In genomic region chr4:39514266-39514665, GRCh38 we compare ENCODE assay signal across 8 cellular contexts. TPM values are rescaled to one million over a fixed set of nuclear protein-coding genes. Genes with fewer than 3 reads are reported as not detected.
DNase-seq lines count a peak whose midpoint lies in the region; ATAC-seq, FAIRE-seq and TF ChIP-seq lines count a peak whose summit lies in the region.
"Not testable (repeated sequence)": the region's sequence is repeated elsewhere in the genome, so short reads cannot be mapped to it uniquely, and the experiment has no call there.

No MANE protein-coding gene starts in this region.

- not testable (repeated sequence) for H3K27me3 Mint-ChIP-seq in chondrocyte (ENCODE audit: low read depth)

- intact Hi-C loops in HCT116 (cut with micrococcal nuclease); right lobe of liver (cut with DNase I): not testable (repeated sequence)

- peaks cover 24 to 35% of the 10 kb centered on the region in 2 experiments; a peak in 3 of 4 replicates for H3K36me3 ChIP-seq in HCT116 (ENCODE audit: control insufficient read depth in 1 of 2, insufficient read depth in 2 of 2, low read length in 2 of 2)
- peaks cover 15% of the 10 kb centered on the region for H3K36me3 ChIP-seq in fibroblast of lung (ENCODE audit: control insufficient read depth, insufficient read depth, low read length)
- H3K36me3 ChIP-seq in right lobe of liver: peaks cover 7 to 93% (median 26%) of the 10 kb centered on the region in 4 donors
- peaks cover 87% of the 10 kb centered on the region for H3K36me3 ChIP-seq in osteoblast (ENCODE audit: insufficient read depth, low read length)
- H3K36me3 ChIP-seq in upper lobe of left lung: peaks cover 2 to 79% (median 23%) of the 10 kb centered on the region in 4 donors

- H3K9me2 ChIP-seq in HCT116 (ENCODE audit: insufficient read depth): not testable (repeated sequence)

- TF ChIP-seq RAD21 in A549 (conservative IDR thresholded peaks at IDR 0.05 in 1 of 2, IDR thresholded peaks at IDR 0.05 in 1 of 2); HCT116 (IDR thresholded peaks at IDR 0.05; ENCODE audit: low read depth): not testable (repeated sequence)

- not testable (repeated sequence) for DNase-seq in A549 (ENCODE audit: low read depth in 1 of 2, low spot score in 1 of 2); HCT116 (ENCODE audit: low read depth, low spot score); RWPE1 (ENCODE audit: low spot score); chondrocyte (ENCODE audit: low spot score); fibroblast of lung (ENCODE audit: low read depth in 2 of 2); right lobe of liver; osteoblast (ENCODE audit: insufficient read length, low spot score, missing footprints); upper lobe of left lung

- not testable (repeated sequence) for H2AFZ ChIP-seq in HCT116 (ENCODE audit: low read depth, low read length, poor library complexity, severe bottlenecking); fibroblast of lung (ENCODE audit: low read length); osteoblast (ENCODE audit: low read length)

- H3K27ac Mint-ChIP-seq in chondrocyte (ENCODE audit: unreplicated experiment): peak overlapping the region; percentile 22

- H3K36me3 Mint-ChIP-seq in chondrocyte (ENCODE audit: low read depth): peaks cover 30% of the 10 kb centered on the region

- peak overlapping the region; percentile 6; the same call in 1 of the 3 replicates for H3K4me3 ChIP-seq in A549
- H3K4me3 ChIP-seq in HCT116 (replicated peaks in 1 of 2; ENCODE audit: low read depth in 1 of 2, low read length in 2 of 2); fibroblast of lung (replicated peaks in 1 of 4; ENCODE audit: control extremely low read depth in 1 of 4, insufficient read depth in 1 of 4, low read depth in 3 of 4, low read length in 4 of 4); right lobe of liver; osteoblast (ENCODE audit: insufficient read depth, low read length); upper lobe of left lung: not testable (repeated sequence)

- H3K27ac ChIP-seq in A549 (peak overlapping the region; percentile 98 to 99), HCT116 (ENCODE audit: low read depth, low read length) (peak overlapping the region; percentile 33; the same call in 1 of the 2 replicates), RWPE1 (peak overlapping the region; percentile 78), fibroblast of lung (ENCODE audit: insufficient read depth, low read length) (peak overlapping the region; percentile 53), right lobe of liver (peak overlapping the region; percentile 23 to 79 (median 61)), osteoblast (ENCODE audit: low read depth, low read length) (peak overlapping the region; percentile 87), upper lobe of left lung (peak overlapping the region in 3 of 4 donors; percentile 46 to 74 (median 55))

- WGBS in A549 (ENCODE audit: missing lambda C conversion rate): 58% methylated on average over 1 of the region's 1 CpG
- 86% methylated on average over 1 of the region's 1 CpG for WGBS in right lobe of liver (ENCODE audit: insufficient coverage, low coverage, low lambda C conversion rate, missing lambda C conversion rate)
- 100% methylated on average over 1 of the region's 1 CpG for WGBS in upper lobe of left lung, 2 donors

- H3K9ac ChIP-seq in HCT116 (ENCODE audit: low read length); fibroblast of lung (ENCODE audit: insufficient read depth, low read length): not testable (repeated sequence)

- H3K9me3 ChIP-seq in A549; HCT116 (ENCODE audit: control insufficient read depth in 1 of 2, insufficient read depth in 1 of 2, low read depth in 1 of 2, low read length in 2 of 2); fibroblast of lung (ENCODE audit: control insufficient read depth, insufficient read depth, low read depth, low read length); right lobe of liver; osteoblast (ENCODE audit: low read depth, low read length); upper lobe of left lung: not testable (repeated sequence)

- not testable (repeated sequence) for H3K9me3 Mint-ChIP-seq in chondrocyte (ENCODE audit: low read depth)

- H4K20me1 ChIP-seq in HCT116 (ENCODE audit: insufficient read depth); fibroblast of lung (ENCODE audit: control insufficient read depth, extremely low read depth, insufficient read depth, low read length); osteoblast (ENCODE audit: insufficient read depth, low read length): not testable (repeated sequence)

- POLR2A ChIA-PET in A549 (lab: Yijun Ruan, JAX): interaction anchor here (1.1 to 3.5 kb wide), 2 partner anchors 8 to 12 kb away, joined by 3 to 35 read pairs; partner anchors contain the start of gene UGDH
- POLR2A ChIA-PET in HCT116 (lab: Charles Lee): interaction anchor here (1.4 kb wide), 1 partner anchor 13 kb away, joined by 10 read pairs; the partner anchor contains the start of gene UGDH
- POLR2A ChIA-PET in RWPE1 (lab: Yijun Ruan, JAX; ENCODE audit: low non-redundant PET): interaction anchor here (0.6 kb wide), 1 partner anchor 143 kb away, joined by 3 read pairs; no protein-coding TSS in a partner anchor

- ATAC-seq in A549; HCT116; right lobe of liver; upper lobe of left lung (ENCODE audit: low FRiP score in 2 of 2): not testable (repeated sequence)

- FAIRE-seq in A549 (lab: Jason Lieb, UNC): not testable (repeated sequence)

- TF ChIP-seq POLR2A in A549 (IDR thresholded peaks at IDR 0.05; ENCODE audit: low read length); HCT116 (IDR thresholded peaks at IDR 0.05; ENCODE audit: borderline replicate concordance, extremely low read depth, insufficient read depth, insufficient read length); right lobe of liver (IDR thresholded peaks at IDR 0.05); upper lobe of left lung (IDR thresholded peaks at IDR 0.05): not testable (repeated sequence)

- peaks cover 16% of the 10 kb centered on the region for H3K4me1 Mint-ChIP-seq in chondrocyte (ENCODE audit: low read depth)

- H3K4me1 ChIP-seq in A549: peaks cover 92% of the 10 kb centered on the region
- peaks cover 15 to 21% of the 10 kb centered on the region in 2 experiments for H3K4me1 ChIP-seq in HCT116 (ENCODE audit: control insufficient read depth in 1 of 2, insufficient read depth in 2 of 2, low read length in 2 of 2)
- H3K4me1 ChIP-seq in fibroblast of lung (ENCODE audit: control insufficient read depth, extremely low read depth, insufficient read depth, low read length); upper lobe of left lung: not testable (repeated sequence)
- H3K4me1 ChIP-seq in right lobe of liver: peaks cover 0 to 44% (median 8%) of the 10 kb centered on the region in 4 donors
- H3K4me1 ChIP-seq in osteoblast (ENCODE audit: insufficient read depth, low read length): peaks cover 14% of the 10 kb centered on the region

- peak overlapping the region; percentile 68 for H3K4me2 ChIP-seq in A549
- H3K4me2 ChIP-seq in HCT116 (ENCODE audit: low read length); fibroblast of lung (ENCODE audit: extremely low read depth, insufficient read depth, low read length); osteoblast (ENCODE audit: insufficient read depth, low read length): not testable (repeated sequence)

- TF ChIP-seq CTCF in A549 (IDR thresholded peaks at IDR 0.05); HCT116 (IDR thresholded peaks at IDR 0.05 in 2 of 3, conservative IDR thresholded peaks at IDR 0.05 in 1 of 3; ENCODE audit: borderline replicate concordance in 1 of 3, insufficient read depth in 1 of 3, low read depth in 2 of 3, low read length in 2 of 3); RWPE1 (conservative IDR thresholded peaks at IDR 0.05; ENCODE audit: low read depth); chondrocyte (IDR thresholded peaks at IDR 0.05); fibroblast of lung (conservative IDR thresholded peaks at IDR 0.05 in 1 of 2, IDR thresholded peaks at IDR 0.05 in 1 of 2; ENCODE audit: low read depth in 1 of 2, low read length in 2 of 2); right lobe of liver (IDR thresholded peaks at IDR 0.05); osteoblast (IDR thresholded peaks at IDR 0.05; ENCODE audit: extremely low read depth, low read depth, low read length); upper lobe of left lung (IDR thresholded peaks at IDR 0.05): not testable (repeated sequence)

- TF ChIP-seq EP300 in A549 (IDR thresholded peaks at IDR 0.05); upper lobe of left lung (IDR thresholded peaks at IDR 0.05): not testable (repeated sequence)

- H3K79me2 ChIP-seq in HCT116 (ENCODE audit: insufficient read depth, low read length) (peaks cover 22% of the 10 kb centered on the region), fibroblast of lung (ENCODE audit: control insufficient read depth, insufficient read depth, low read length) (peaks cover 51% of the 10 kb centered on the region), osteoblast (ENCODE audit: insufficient read depth, low read length) (peaks cover 82% of the 10 kb centered on the region)

- not testable (repeated sequence) for BruUV-seq in HCT116 (replicated peaks; lab: Mats Ljungman, UMichigan)

- CTCF ChIA-PET in A549 (lab: Yijun Ruan, JAX): interaction anchor here (1.6 to 5.4 kb wide), 2 partner anchors 8 to 45 kb away, joined by 5 to 26 read pairs; no protein-coding TSS in a partner anchor
- CTCF ChIA-PET in HCT116 (lab: Charles Lee); RWPE1 (lab: Yijun Ruan, JAX): not testable (repeated sequence)

- not testable (repeated sequence) for H3K27me3 ChIP-seq in HCT116 (ENCODE audit: insufficient read depth, low read length); fibroblast of lung (ENCODE audit: control insufficient read depth, insufficient read depth, low read length); right lobe of liver; osteoblast (ENCODE audit: insufficient read depth, low read length); upper lobe of left lung

- not testable (repeated sequence) for H3K4me3 Mint-ChIP-seq in chondrocyte (ENCODE audit: unreplicated experiment)

- RAD21 ChIA-PET in HCT116 (lab: Charles Lee; ENCODE audit: low non-redundant PET in 1 of 2, low total read pairs in 2 of 2, uncharacterized antibody in 2 of 2, unreplicated experiment in 2 of 2): not testable (repeated sequence)

RNA-seq across cellular contexts. Expression of gene UGDH, which starts 13.0 kb away (rescaled TPM):
- polyA plus RNA-seq in A549 (2011; rRNA removed): 417 and 610 TPM in 2 replicates
- polyA plus RNA-seq in A549 (2012; cell fraction: cytosol; rRNA removed): 219 and 276 TPM in 2 replicates
- polyA plus RNA-seq in A549 (2012; cell fraction: nucleus; rRNA removed): 133 and 438 TPM in 2 replicates
- 597 to 691 TPM (median 679 TPM) in 3 replicates for polyA plus RNA-seq in A549 (2017; fragmentation: RNase III; extraction: RNeasy Plus Mini Kit Qiagen cat#74134 plus additional on column Dnase treatment)
- 250 and 294 TPM in 2 replicates for polyA minus RNA-seq in A549 (2011; rRNA and poly(A)+ RNA removed)
- 67.9 TPM for total RNA-seq in HCT116 (2021; ENCODE audit: unreplicated experiment)
- polyA plus RNA-seq in HCT116 (2012): 20.3 and 34.7 TPM in 2 replicates
- 151 to 207 TPM (median 156 TPM) in 3 replicates for total RNA-seq in chondrocyte
- 85.9 and 93.7 TPM in 2 replicates for total RNA-seq in fibroblast of lung
- 154 and 182 TPM in 2 replicates for polyA plus RNA-seq in fibroblast of lung
- polyA plus RNA-seq in fibroblast of lung (2012): 99.3 and 136 TPM in 2 replicates
- 17.0 and 27.3 TPM in 2 replicates for polyA minus RNA-seq in fibroblast of lung (ENCODE audit: low replicate concordance)
- 100 to 1,000 TPM; 134 to 647 (median 244) TPM for total RNA-seq in right lobe of liver
- 242 and 277 TPM in 2 replicates for total RNA-seq in osteoblast
- total RNA-seq in upper lobe of left lung: 100 to 1,000 TPM in 2 of 6 donors, 10 to 100 TPM in 4; 30.9 to 115 (median 56.9) TPM

RNA-seq across cellular contexts. Expression of gene LIAS, which starts 55.4 kb away (rescaled TPM):
- polyA plus RNA-seq in A549 (2011; rRNA removed) (16.0 and 22.3 TPM in 2 replicates), A549 (2017; fragmentation: RNase III; extraction: RNeasy Plus Mini Kit Qiagen cat#74134 plus additional on column Dnase treatment) (11.3 to 14.5 TPM (median 12.9 TPM) in 3 replicates), fibroblast of lung (7.1 and 9.6 TPM in 2 replicates)
- 7.5 and 8.6 TPM in 2 replicates for polyA plus RNA-seq in A549 (2012; cell fraction: cytosol; rRNA removed)
- polyA plus RNA-seq in A549 (2012; cell fraction: nucleus; rRNA removed): 3.2 and 4.7 TPM in 2 replicates
- 4.0 and 4.7 TPM in 2 replicates for polyA minus RNA-seq in A549 (2011; rRNA and poly(A)+ RNA removed)
- total RNA-seq in HCT116 (2021; ENCODE audit: unreplicated experiment) (23.5 TPM), chondrocyte (6.5 to 8.4 TPM (median 6.8 TPM) in 3 replicates), fibroblast of lung (8.0 and 8.6 TPM in 2 replicates), right lobe of liver (10 to 100 TPM in 4 of 6 experiments, 1 to 10 TPM in 2; 7.0 to 20.4 (median 13.1) TPM), osteoblast (8.7 and 11.2 TPM in 2 replicates), upper lobe of left lung (10 to 100 TPM in 3 of 6 donors, 1 to 10 TPM in 3; 4.9 to 23.0 (median 10.8) TPM)
- polyA plus RNA-seq in HCT116 (2012): 10.7 and 14.3 TPM in 2 replicates
- polyA plus RNA-seq in fibroblast of lung (2012): 5.4 and 5.5 TPM in 2 replicates
- 0.55 TPM in 1 of 2 replicates, not detected in the other for polyA minus RNA-seq in fibroblast of lung (ENCODE audit: low replicate concordance)

RNA-seq across cellular contexts. Expression of gene RPL9, which starts 55.5 kb away (rescaled TPM):
- polyA plus RNA-seq in A549 (2011; rRNA removed): 897 and 1,263 TPM in 2 replicates
- polyA plus RNA-seq in A549 (2012; cell fraction: cytosol; rRNA removed): 450 and 468 TPM in 2 replicates
- 128 and 270 TPM in 2 replicates for polyA plus RNA-seq in A549 (2012; cell fraction: nucleus; rRNA removed)
- polyA plus RNA-seq in A549 (2017; fragmentation: RNase III; extraction: RNeasy Plus Mini Kit Qiagen cat#74134 plus additional on column Dnase treatment): 785 to 851 TPM (median 786 TPM) in 3 replicates
- polyA minus RNA-seq in A549 (2011; rRNA and poly(A)+ RNA removed): 64.6 and 84.5 TPM in 2 replicates
- 1,657 TPM for total RNA-seq in HCT116 (2021; ENCODE audit: unreplicated experiment)
- 751 and 1,038 TPM in 2 replicates for polyA plus RNA-seq in HCT116 (2012)
- 809 to 831 TPM (median 822 TPM) in 3 replicates for total RNA-seq in chondrocyte
- 2,253 and 4,642 TPM in 2 replicates for total RNA-seq in fibroblast of lung
- polyA plus RNA-seq in fibroblast of lung: 1,161 and 1,426 TPM in 2 replicates
- 895 and 1,568 TPM in 2 replicates for polyA plus RNA-seq in fibroblast of lung (2012)
- polyA minus RNA-seq in fibroblast of lung (ENCODE audit: low replicate concordance): 6.9 and 14.9 TPM in 2 replicates
- 1,000 to 10,000 TPM in 2 of 6 experiments, 100 to 1,000 TPM in 4; 353 to 1,546 (median 454) TPM for total RNA-seq in right lobe of liver
- total RNA-seq in osteoblast: 1,561 and 1,800 TPM in 2 replicates
- total RNA-seq in upper lobe of left lung: 1,000 to 10,000 TPM in 4 of 6 donors, 100 to 1,000 TPM in 2; 743 to 2,200 (median 1,155) TPM

Comparison
In these comparisons a context has a peak if more than half of its experiments do, and no peak if none do; other contexts are left out.
1. H3K27ac ChIP-seq: peak in every context shown above with its lines; median percentile 98 in A549; 87 in osteoblast; 78 in RWPE1; 61 in right lobe of liver; 55 in upper lobe of left lung; 53 in fibroblast of lung; 33 in HCT116.